ENCODE assay signal across 23 cellular contexts in genomic region chr18:6279308-6279707, GRCh38.
A peak's percentile ranks its signal among the peaks of the same experiment; 100 is the strongest.
DNase-seq lines count a peak whose midpoint lies in the region; ATAC-seq and TF ChIP-seq lines count a peak whose summit lies in the region.
"Had no signal": no experiment of that assay in that cellular context is flagged by ENCODE, and none has a peak within 500 bp of the region (broad histone marks: within the 10 kb centered on the region; RNA-seq: fewer than 3 reads in every experiment).

No MANE protein-coding gene starts in this region.

- H3K9me3 ChIP-seq in cardiac muscle cell (ENCODE audit: low read depth) (no peaks in the 10 kb centered on the region), left ventricle myocardium inferior (replicated peaks) (no peaks in the 10 kb centered on the region), ectodermal cell (ENCODE audit: control insufficient read depth, low read length) (no peaks in the 10 kb centered on the region)

- H3K27me3 ChIP-seq in cardiac muscle cell (no peaks in the 10 kb centered on the region), left ventricle myocardium inferior (ENCODE audit: low read depth) (peaks cover 9% of the 10 kb centered on the region), ectodermal cell (ENCODE audit: control insufficient read depth, insufficient read depth, low read length, poor library complexity, severe bottlenecking) (no peaks in the 10 kb centered on the region)

- ATAC-seq in GM21360 (IDR thresholded peaks at IDR 0.05; ENCODE audit: unreplicated experiment) (no peak), HG02763 (IDR thresholded peaks at IDR 0.05; ENCODE audit: unreplicated experiment) (no peak)
- ATAC-seq: GM12878, HCT116 had no signal

- H3K4me3 ChIP-seq in cardiac muscle cell (no peak overlapping the region), left ventricle myocardium inferior (no peak overlapping the region), ectodermal cell (ENCODE audit: insufficient read depth, low read depth, low read length) (no peak overlapping the region)
- H3K4me3 ChIP-seq: GM12878, PC-9, SK-N-MC had no signal

- H3K4me1 ChIP-seq in cardiac muscle cell (ENCODE audit: low read depth) (peaks cover 84% of the 10 kb centered on the region), left ventricle myocardium inferior (no peaks in the 10 kb centered on the region), ectodermal cell (ENCODE audit: control insufficient read depth, insufficient read depth, low read length) (peaks cover 7% of the 10 kb centered on the region)

- no peak for TF ChIP-seq CTCF in cardiac muscle cell (IDR thresholded peaks at IDR 0.05; ENCODE audit: low read depth, low read length)
- no peak for TF ChIP-seq CTCF in left ventricle myocardium inferior (IDR thresholded peaks at IDR 0.05; ENCODE audit: borderline replicate concordance)

- H3K27ac ChIP-seq in cardiac muscle cell (peak overlapping the region; percentile 91), left ventricle myocardium inferior (replicated peaks) (no peak overlapping the region), ectodermal cell (ENCODE audit: insufficient read depth, low read depth, low read length, poor library complexity, severe bottlenecking) (peak overlapping the region; percentile 8)
- H3K27ac ChIP-seq: KMS-11, PC-9, SK-N-MC had no signal

- no peaks in the 10 kb centered on the region for H3K36me3 ChIP-seq in cardiac muscle cell
- no peaks in the 10 kb centered on the region for H3K36me3 ChIP-seq in left ventricle myocardium inferior
- no peaks in the 10 kb centered on the region for H3K36me3 ChIP-seq in ectodermal cell (ENCODE audit: control insufficient read depth, insufficient read depth, low read length)

- 26 to 48% methylated on average over 1 of the region's 1 CpG for WGBS in ectodermal cell, 2 experiments

- DNase-seq in cardiac muscle cell (ENCODE audit: low read depth in 1 of 2, low spot score in 1 of 2): peak in 1 of 2 donors; percentile 27
- no peak for DNase-seq in left ventricle myocardium inferior
- DNase-seq in midbrain (lab: John Stamatoyannopoulos, UW): peak; percentile 22
- DNase-seq in DMS79 (lab: John Stamatoyannopoulos, UW): no peak
- no peak for DNase-seq in iPS-NIHi11 (ENCODE audit: low spot score)
- DNase-seq: DMS79 treated with DMSO at 0.1 percent for 48 hours, GOT3, NCI-H1092 treated with DMSO at 0.1 percent for 48 hours, NCI-H1436 treated with DMSO at 0.1 percent for 48 hours, NCI-H1930, NCI-H446 treated with DMSO at 0.1 percent for 48 hours, NCI-H748 treated with DMSO at 0.1 percent for 48 hours, PC-9, RPMI8226, SHP77, SW 1271 had no signal

- intact Hi-C loops in left ventricle myocardium inferior (cut with micrococcal nuclease): no loop called here
